8 cellular contexts compared by ENCODE assay signal in genomic region chr2:121736462-121737336, GRCh38. TPM values are rescaled to one million over a fixed set of nuclear protein-coding genes. Genes with fewer than 3 reads are reported as not detected.
DNase-seq lines count a peak whose midpoint lies in the region; ATAC-seq and TF ChIP-seq lines count a peak whose summit lies in the region.

Gene NIFK, minus strand, starts transcription at chr2:121736875. Its CDS starts 25 bp downstream, at chr2:121736850.

- no peaks in the 10 kb centered on the region for H3K9me3 Mint-ChIP-seq in activated CD4-positive, alpha-beta T cell treated with anti-CD3 and anti-CD28 coated beads, Interleukin-2, amount 10 ng/mL, durations not matched to agents 7 days and 5 days

- POLR2A ChIA-PET in activated CD4-positive, alpha-beta T cell treated with anti-CD3 and anti-CD28 coated beads, Interleukin-2, amount 10 ng/mL, durations not matched to agents 7 days and 5 days (lab: Charles Lee), result interaction anchor here (0.7 to 1.2 kb wide), 2 partner anchors 20 to 206 kb away, joined by 4 to 7 read pairs; partner anchors contain the start of gene RNU4ATAC

- peaks cover 38% of the 10 kb centered on the region for H3K4me1 Mint-ChIP-seq in activated CD4-positive, alpha-beta T cell treated with anti-CD3 and anti-CD28 coated beads, Interleukin-2, amount 10 ng/mL, durations not matched to agents 7 days and 5 days

- no peak for TF ChIP-seq CTCF in coronary artery (IDR thresholded peaks at IDR 0.05)

- H3K4me3 ChIP-seq in coronary artery, result peak within 1 kb of the TSS; percentile 95

- ATAC-seq in GM19372 (IDR thresholded peaks at IDR 0.05; ENCODE audit: low read depth, unreplicated experiment) (peak; percentile 92), HG03521 (IDR thresholded peaks at IDR 0.05; ENCODE audit: unreplicated experiment) (peak; percentile 92), left colon (peak; percentile 93)

- peak within 1 kb of the TSS; percentile 98 for H3K27ac Mint-ChIP-seq in activated CD4-positive, alpha-beta T cell treated with anti-CD3 and anti-CD28 coated beads, Interleukin-2, amount 10 ng/mL, durations not matched to agents 7 days and 5 days

- H3K36me3 Mint-ChIP-seq in activated CD4-positive, alpha-beta T cell treated with anti-CD3 and anti-CD28 coated beads, Interleukin-2, amount 10 ng/mL, durations not matched to agents 7 days and 5 days (ENCODE audit: low read depth), result peaks cover 23% of the 10 kb centered on the region

- peak within 1 kb of the TSS; percentile 68 to 90 for H3K27ac ChIP-seq in coronary artery

- peak within 1 kb of the TSS; percentile 99 for H3K4me3 Mint-ChIP-seq in activated CD4-positive, alpha-beta T cell treated with anti-CD3 and anti-CD28 coated beads, Interleukin-2, amount 10 ng/mL, durations not matched to agents 7 days and 5 days

- peak; percentile 81 to 99 (median 96) for DNase-seq in C1 segment of cervical spinal cord (lab: John Stamatoyannopoulos, UW)
- peak; percentile 97 for DNase-seq in NCI-H69 (lab: John Stamatoyannopoulos, UW)
- DNase-seq in activated CD4-positive, alpha-beta T cell treated with anti-CD3 and anti-CD28 coated beads, Interleukin-2, amount 10 ng/mL, durations not matched to agents 7 days and 5 days, result peak; percentile 100
- peak; percentile 100 for DNase-seq in coronary artery (ENCODE audit: low spot score)
- peak; percentile 99 to 100 for DNase-seq in left colon
- DNase-seq in stimulated activated CD4-positive, alpha-beta T cell treated with anti-CD3 and anti-CD28 coated beads, Interleukin-1b, Interleukin-23, amount 100 ng/mL, for 4 hours (ENCODE audit: low read depth in 2 of 2), result peak; percentile 100

- H3K27me3 Mint-ChIP-seq in activated CD4-positive, alpha-beta T cell treated with anti-CD3 and anti-CD28 coated beads, Interleukin-2, amount 10 ng/mL, durations not matched to agents 7 days and 5 days, result no peaks in the 10 kb centered on the region

- intact Hi-C loops in left colon (cut with DNase I, micrococcal nuclease), result no loop called here

- CTCF ChIA-PET in activated CD4-positive, alpha-beta T cell treated with anti-CD3 and anti-CD28 coated beads, Interleukin-2, amount 10 ng/mL, durations not matched to agents 7 days and 5 days (lab: Charles Lee), result interaction anchor here (0.9 to 2.0 kb wide), 6 partner anchors 12 to 206 kb away, joined by 3 to 6 read pairs (median 4); partner anchors contain the start of genes RNU4ATAC and TSN

RNA-seq across cellular contexts. Expression of gene NIFK, which starts in this region (rescaled TPM):
- total RNA-seq in activated CD4-positive, alpha-beta T cell treated with anti-CD3 and anti-CD28 coated beads, Interleukin-2, amount 10 ng/mL, durations not matched to agents 7 days and 5 days, result 10 to 100 TPM; 68.2 to 90.2 TPM
- 10 to 100 TPM; 28.6 to 30.1 TPM for total RNA-seq in left colon

Comparison
In these comparisons a context has a peak if more than half of its experiments do, and no peak if none do; other contexts are left out.
1. Peak in every context shown above with its lines: DNase-seq, ATAC-seq, H3K4me3 ChIP-seq and H3K27ac ChIP-seq.